Comparison of ENCODE assay signal across 25 cellular contexts in the genomic region with DNA sequence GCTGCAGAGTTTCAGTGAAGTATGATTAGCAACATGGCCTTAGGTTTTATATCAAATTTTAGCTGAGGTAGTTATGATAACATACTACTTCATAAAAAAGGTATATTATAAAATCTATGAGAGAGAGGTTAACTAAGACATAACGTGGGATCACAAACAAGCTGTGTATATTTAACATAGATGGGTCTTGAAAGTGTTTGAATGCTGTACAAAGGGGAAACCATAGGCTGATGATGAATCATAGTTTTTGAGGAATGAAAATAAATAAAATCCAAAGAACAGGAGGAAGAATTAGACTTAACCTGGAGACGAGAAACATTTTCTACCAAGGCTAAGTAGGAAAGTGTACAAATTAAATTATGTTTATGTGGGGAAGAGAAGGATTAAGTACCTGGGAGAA.
"Had no signal": no experiment of that assay in that cellular context is flagged by ENCODE, and none has a peak within 500 bp of the region (broad histone marks: within the 10 kb centered on the region; RNA-seq: fewer than 3 reads in every experiment).

No MANE protein-coding gene starts in this region.

- H3K4me1 ChIP-seq: ascending aorta, esophagus muscularis mucosa, gastroesophageal sphincter, heart right ventricle had no signal

- H3K9me3 ChIP-seq: ascending aorta, esophagus muscularis mucosa, gastroesophageal sphincter, heart right ventricle had no signal

- H3K4me3 ChIP-seq: ascending aorta, esophagus muscularis mucosa, gastroesophageal sphincter, heart right ventricle had no signal

- DNase-seq: activated CD4-positive, alpha-beta memory T cell treated with anti-CD3 and anti-CD28 coated beads, Interleukin-2, amount 10 ng/mL, durations not matched to agents 7 days and 5 days; activated CD4-positive, alpha-beta T cell treated with anti-CD3 and anti-CD28 coated beads for 1 hour; activated CD4-positive, alpha-beta T cell treated with anti-CD3 and anti-CD28 coated beads for 4 hours; activated CD4-positive, alpha-beta T cell treated with anti-CD3 and anti-CD28 coated beads, Interleukin-2, amount 10 ng/mL, durations not matched to agents 7 days and 5 days; activated CD4-positive, alpha-beta T cell treated with anti-CD3 and anti-CD28 coated beads, Interleukin-2, amount 50 U/mL, for 4 hours; activated CD8-positive, alpha-beta memory T cell treated with anti-CD3 and anti-CD28 coated beads, Interleukin-2, amount 50 U/mL, for 48 hours; activated gamma-delta T cell; activated naive CD4-positive, alpha-beta T cell; activated naive CD4-positive, alpha-beta T cell treated with anti-CD3 and anti-CD28 coated beads, Interleukin-2, amount 10 ng/mL, durations not matched to agents 7 days and 5 days; activated naive CD8-positive, alpha-beta T cell treated with anti-CD3 and anti-CD28 coated beads, Interleukin-2, amount 10 ng/mL, durations not matched to agents 7 days and 5 days; activated T-cell treated with anti-CD3 and anti-CD28 coated beads for 4 hours; activated T-cell treated with anti-CD3 and anti-CD28 coated beads, Interleukin-2, amount 50 U/mL, for 24 hours; activated T-cell treated with anti-CD3 and anti-CD28 coated beads, Interleukin-2, amount 50 U/mL, for 72 hours; brain microvascular endothelial cell; cortex of kidney; dermis blood vessel endothelial cell; effector CD4-positive, alpha-beta T cell; effector memory CD8-positive, alpha-beta T cell; erythroblast; foreskin melanocyte; heart right ventricle; T-helper 2 cell had no signal

- H3K27me3 ChIP-seq: ascending aorta, brain microvascular endothelial cell, esophagus muscularis mucosa, gastroesophageal sphincter, heart right ventricle had no signal

- H3K36me3 ChIP-seq: ascending aorta, brain microvascular endothelial cell, esophagus muscularis mucosa, gastroesophageal sphincter, heart right ventricle had no signal

- H3K27ac ChIP-seq: ascending aorta, brain microvascular endothelial cell, esophagus muscularis mucosa, gastroesophageal sphincter, heart right ventricle had no signal
